Comparison of ENCODE assay signal across 2 cellular contexts in the genomic region with DNA sequence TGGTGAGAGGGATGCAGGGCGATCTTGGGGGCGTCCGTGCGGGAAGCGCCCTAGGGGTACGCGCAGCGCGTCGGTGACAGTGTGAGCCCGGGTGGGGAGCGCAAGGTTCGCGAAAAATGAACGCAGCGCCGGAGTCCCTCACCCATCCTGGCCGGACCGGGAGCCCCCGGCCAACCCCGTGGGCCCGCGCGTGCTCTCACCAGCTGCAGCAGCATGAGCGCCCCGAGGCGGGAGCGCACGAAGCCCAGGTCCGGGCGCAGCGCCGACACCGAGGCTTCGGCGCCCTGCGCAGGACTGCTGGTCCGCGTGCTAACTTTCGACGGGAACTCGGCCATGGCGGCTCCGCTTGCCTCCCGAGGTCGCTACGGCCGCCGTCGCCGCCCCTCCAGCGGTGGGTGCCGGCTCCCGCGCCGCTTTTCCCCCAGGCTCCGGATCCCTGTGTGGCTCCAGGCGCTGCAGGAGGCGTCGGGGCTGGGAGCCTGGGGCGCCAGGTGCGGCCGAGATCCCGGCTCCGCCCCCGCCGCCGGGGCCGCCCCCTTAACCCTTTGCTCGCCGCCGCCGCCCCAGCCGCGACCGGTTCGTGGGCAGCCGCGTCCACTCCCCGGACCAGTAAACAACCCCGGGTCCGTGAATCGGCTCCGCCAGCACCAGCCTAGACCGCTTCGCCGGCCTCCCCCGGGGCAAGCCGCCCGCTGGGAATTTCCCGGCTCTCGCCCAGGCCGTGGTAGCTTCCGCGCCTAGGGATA.
TF ChIP-seq lines count a peak whose summit lies in the region.

TSS of gene PLLP (minus strand) at position 467 of the 746 bp plus-strand sequence. CDS start at position 335, 132 bp downstream.

TF ChIP-seq in SK-N-SH, 30 proteins besides CTCF, POLR2A, EP300 and RAD21 (continued from another document):
- TF ChIP-seq, protein P1, sequence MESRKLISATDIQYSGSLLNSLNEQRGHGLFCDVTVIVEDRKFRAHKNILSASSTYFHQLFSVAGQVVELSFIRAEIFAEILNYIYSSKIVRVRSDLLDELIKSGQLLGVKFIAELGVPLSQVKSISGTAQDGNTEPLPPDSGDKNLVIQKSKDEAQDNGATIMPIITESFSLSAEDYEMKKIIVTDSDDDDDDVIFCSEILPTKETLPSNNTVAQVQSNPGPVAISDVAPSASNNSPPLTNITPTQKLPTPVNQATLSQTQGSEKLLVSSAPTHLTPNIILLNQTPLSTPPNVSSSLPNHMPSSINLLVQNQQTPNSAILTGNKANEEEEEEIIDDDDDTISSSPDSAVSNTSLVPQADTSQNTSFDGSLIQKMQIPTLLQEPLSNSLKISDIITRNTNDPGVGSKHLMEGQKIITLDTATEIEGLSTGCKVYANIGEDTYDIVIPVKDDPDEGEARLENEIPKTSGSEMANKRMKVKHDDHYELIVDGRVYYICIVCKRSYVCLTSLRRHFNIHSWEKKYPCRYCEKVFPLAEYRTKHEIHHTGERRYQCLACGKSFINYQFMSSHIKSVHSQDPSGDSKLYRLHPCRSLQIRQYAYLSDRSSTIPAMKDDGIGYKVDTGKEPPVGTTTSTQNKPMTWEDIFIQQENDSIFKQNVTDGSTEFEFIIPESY (IDR thresholded peaks at IDR 0.05; ENCODE audit: borderline replicate concordance, low read depth) = no peak
- TF ChIP-seq TEAD4 (IDR thresholded peaks at IDR 0.05; ENCODE audit: borderline replicate concordance, insufficient read depth) = no peak
- TF ChIP-seq, protein P2, sequence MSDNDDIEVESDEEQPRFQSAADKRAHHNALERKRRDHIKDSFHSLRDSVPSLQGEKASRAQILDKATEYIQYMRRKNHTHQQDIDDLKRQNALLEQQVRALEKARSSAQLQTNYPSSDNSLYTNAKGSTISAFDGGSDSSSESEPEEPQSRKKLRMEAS (IDR thresholded peaks at IDR 0.05; ENCODE audit: low read depth) = peak; percentile 83
- no peak for TF ChIP-seq NFIC (IDR thresholded peaks at IDR 0.05; ENCODE audit: borderline replicate concordance)

TF ChIP-seq in K562, 482 proteins besides CTCF, POLR2A, EP300 and RAD21 (continued from another document and continues in another):
- TF ChIP-seq ZNF511 (CRISPR knock-in tag; IDR thresholded peaks at IDR 0.05) = peak; percentile 94
- TF ChIP-seq ZNF3 (CRISPR knock-in tag; IDR thresholded peaks at IDR 0.05) = no peak
- no peak for TF ChIP-seq TFE3 (CRISPR knock-in tag; IDR thresholded peaks at IDR 0.05)
- TF ChIP-seq IRF2 (CRISPR knock-in tag; IDR thresholded peaks at IDR 0.05) = peak; percentile 93
- TF ChIP-seq ZNF639 (CRISPR knock-in tag; conservative IDR thresholded peaks at IDR 0.05 in 1 of 2, IDR thresholded peaks at IDR 0.05 in 1 of 2) = 0 out of 4 replicates have a peak, but pooled peaks of 1 of the 2 experiments have one; percentile 33
- peak; percentile 60; the same call in 1 of the 2 replicates for TF ChIP-seq GABPB1 (CRISPR knock-in tag; IDR thresholded peaks at IDR 0.05)
- no peak for TF ChIP-seq SP2 (IDR thresholded peaks at IDR 0.05; ENCODE audit: extremely low read depth, low read depth, low read length, poor library complexity, severe bottlenecking)
- 0 out of 2 replicates have a peak, but pooled peaks have one; percentile 31 for TF ChIP-seq ZNF121 (CRISPR knock-in tag; conservative IDR thresholded peaks at IDR 0.05)
- TF ChIP-seq, protein P3, sequence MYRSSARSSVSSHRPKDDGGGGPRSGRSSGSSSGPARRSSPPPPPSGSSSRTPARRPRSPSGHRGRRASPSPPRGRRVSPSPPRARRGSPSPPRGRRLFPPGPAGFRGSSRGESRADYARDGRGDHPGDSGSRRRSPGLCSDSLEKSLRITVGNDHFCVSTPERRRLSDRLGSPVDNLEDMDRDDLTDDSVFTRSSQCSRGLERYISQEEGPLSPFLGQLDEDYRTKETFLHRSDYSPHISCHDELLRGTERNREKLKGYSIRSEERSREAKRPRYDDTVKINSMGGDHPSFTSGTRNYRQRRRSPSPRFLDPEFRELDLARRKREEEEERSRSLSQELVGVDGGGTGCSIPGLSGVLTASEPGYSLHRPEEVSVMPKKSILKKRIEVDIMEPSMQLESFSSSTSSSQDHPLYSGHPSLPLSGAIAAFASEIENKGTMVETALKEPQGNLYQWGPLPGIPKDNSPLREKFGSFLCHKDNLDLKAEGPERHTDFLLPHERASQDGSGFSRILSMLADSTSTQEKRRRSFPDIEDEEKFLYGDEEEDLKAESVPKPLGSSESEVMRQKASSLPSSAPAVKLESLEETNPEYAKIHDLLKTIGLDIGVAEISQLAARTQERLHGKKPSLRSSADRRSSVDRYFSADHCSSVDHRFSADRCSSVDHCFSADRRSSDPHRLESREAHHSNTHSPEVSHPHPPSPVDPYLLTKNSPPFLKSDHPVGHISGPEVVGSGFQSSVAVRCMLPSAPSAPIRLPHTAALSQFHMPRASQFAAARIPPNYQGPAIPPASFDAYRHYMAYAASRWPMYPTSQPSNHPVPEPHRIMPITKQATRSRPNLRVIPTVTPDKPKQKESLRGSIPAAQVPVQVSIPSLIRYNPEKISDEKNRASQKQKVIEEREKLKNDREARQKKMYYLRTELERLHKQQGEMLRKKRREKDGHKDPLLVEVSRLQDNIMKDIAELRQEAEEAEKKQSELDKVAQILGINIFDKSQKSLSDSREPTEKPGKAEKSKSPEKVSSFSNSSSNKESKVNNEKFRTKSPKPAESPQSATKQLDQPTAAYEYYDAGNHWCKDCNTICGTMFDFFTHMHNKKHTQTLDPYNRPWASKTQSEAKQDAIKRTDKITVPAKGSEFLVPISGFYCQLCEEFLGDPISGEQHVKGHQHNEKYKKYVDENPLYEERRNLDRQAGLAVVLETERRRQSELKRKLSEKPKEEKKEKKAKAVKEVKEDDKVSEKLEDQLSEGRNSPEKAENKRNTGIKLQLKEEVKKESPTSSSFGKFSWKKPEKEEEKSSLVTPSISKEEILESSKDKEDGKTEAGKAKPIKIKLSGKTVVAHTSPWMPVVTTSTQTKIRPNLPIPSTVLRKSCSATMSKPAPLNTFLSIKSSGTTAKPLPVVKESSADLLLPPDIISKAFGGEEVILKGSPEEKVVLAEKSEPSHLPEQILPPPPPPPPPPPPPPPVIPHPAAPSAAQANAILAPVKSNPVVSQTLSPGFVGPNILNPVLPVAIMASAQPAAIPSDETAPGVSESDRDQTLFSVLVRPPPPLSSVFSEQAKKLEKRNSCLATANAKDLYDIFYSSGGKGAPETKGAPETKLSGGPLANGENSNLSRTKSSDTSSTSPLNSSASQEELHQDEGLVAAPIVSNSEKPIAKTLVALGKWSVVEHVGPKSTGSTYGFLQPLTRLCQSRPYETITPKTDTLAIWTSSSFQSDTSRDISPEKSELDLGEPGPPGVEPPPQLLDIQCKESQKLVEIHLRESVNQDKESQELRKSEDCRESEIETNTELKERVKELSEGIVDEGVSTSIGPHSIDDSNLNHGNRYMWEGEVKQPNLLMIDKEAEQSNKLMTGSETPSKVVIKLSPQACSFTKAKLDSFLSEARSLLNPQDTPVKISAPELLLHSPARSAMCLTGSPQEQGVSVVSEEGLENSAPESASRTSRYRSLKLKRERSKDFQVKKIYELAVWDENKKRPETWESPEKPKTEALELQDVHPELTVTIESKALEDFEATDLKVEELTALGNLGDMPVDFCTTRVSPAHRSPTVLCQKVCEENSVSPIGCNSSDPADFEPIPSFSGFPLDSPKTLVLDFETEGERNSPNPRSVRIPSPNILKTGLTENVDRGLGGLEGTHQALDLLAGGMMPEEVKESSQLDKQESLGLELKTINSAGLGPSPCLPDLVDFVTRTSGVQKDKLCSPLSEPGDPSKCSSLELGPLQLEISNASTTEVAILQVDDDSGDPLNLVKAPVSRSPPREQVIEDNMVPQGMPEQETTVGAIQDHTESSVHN (IDR thresholded peaks at IDR 0.05; ENCODE audit: borderline replicate concordance in 1 of 2, low read depth in 1 of 2) = no peak
- no peak for TF ChIP-seq ID3 (CRISPR knock-in tag; IDR thresholded peaks at IDR 0.05)
- peak; percentile 78; the same call in 1 of the 2 replicates for TF ChIP-seq ID3 (tag; IDR thresholded peaks at IDR 0.05)
- 0 out of 2 replicates have a peak, but pooled peaks have one; percentile 65 for TF ChIP-seq ZNF224 (CRISPR knock-in tag; IDR thresholded peaks at IDR 0.05)
- no peak for TF ChIP-seq SRSF3 (IDR thresholded peaks at IDR 0.05; ENCODE audit: insufficient read depth, low read length)
- TF ChIP-seq NRF1 (conservative IDR thresholded peaks at IDR 0.05 in 1 of 2, IDR thresholded peaks at IDR 0.05 in 1 of 2) = peak; percentile 85 to 87
- TF ChIP-seq ATF2 (CRISPR knock-in tag; IDR thresholded peaks at IDR 0.05) = peak; percentile 67; the same call in 1 of the 2 replicates
- TF ChIP-seq MTA3 (IDR thresholded peaks at IDR 0.05; ENCODE audit: borderline replicate concordance) = peak; percentile 66; the same call in 1 of the 2 replicates
- TF ChIP-seq SMARCA5 (IDR thresholded peaks at IDR 0.05) = no peak
- TF ChIP-seq BCL6 (CRISPR knock-in tag; IDR thresholded peaks at IDR 0.05) = no peak
- 0 out of 2 replicates have a peak, but pooled peaks have one; percentile 26 for TF ChIP-seq DMBX1 (CRISPR knock-in tag; IDR thresholded peaks at IDR 0.05; ENCODE audit: borderline replicate concordance)
- no peak for TF ChIP-seq ZBED1 (IDR thresholded peaks at IDR 0.05)
- no peak for TF ChIP-seq MED1 (CRISPR knock-in tag; IDR thresholded peaks at IDR 0.05; ENCODE audit: borderline replicate concordance)
- TF ChIP-seq GATAD2A (IDR thresholded peaks at IDR 0.05) = peak; percentile 72; the same call in 1 of the 2 replicates
- 0 out of 2 replicates have a peak, but pooled peaks have one; percentile 17 for TF ChIP-seq EGR1 (conservative IDR thresholded peaks at IDR 0.05)
- no peak for TF ChIP-seq TEAD4 (IDR thresholded peaks at IDR 0.05; ENCODE audit: low read length)
- TF ChIP-seq TEAD4 (CRISPR knock-in tag; IDR thresholded peaks at IDR 0.05; ENCODE audit: borderline replicate concordance) = peak; percentile 92
- TF ChIP-seq, protein P4, sequence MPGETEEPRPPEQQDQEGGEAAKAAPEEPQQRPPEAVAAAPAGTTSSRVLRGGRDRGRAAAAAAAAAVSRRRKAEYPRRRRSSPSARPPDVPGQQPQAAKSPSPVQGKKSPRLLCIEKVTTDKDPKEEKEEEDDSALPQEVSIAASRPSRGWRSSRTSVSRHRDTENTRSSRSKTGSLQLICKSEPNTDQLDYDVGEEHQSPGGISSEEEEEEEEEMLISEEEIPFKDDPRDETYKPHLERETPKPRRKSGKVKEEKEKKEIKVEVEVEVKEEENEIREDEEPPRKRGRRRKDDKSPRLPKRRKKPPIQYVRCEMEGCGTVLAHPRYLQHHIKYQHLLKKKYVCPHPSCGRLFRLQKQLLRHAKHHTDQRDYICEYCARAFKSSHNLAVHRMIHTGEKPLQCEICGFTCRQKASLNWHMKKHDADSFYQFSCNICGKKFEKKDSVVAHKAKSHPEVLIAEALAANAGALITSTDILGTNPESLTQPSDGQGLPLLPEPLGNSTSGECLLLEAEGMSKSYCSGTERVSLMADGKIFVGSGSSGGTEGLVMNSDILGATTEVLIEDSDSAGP (CRISPR knock-in tag; IDR thresholded peaks at IDR 0.05) = no peak
- TF ChIP-seq ZBTB49 (CRISPR knock-in tag; IDR thresholded peaks at IDR 0.05; ENCODE audit: borderline replicate concordance) = peak; percentile 86; the same call in 1 of the 2 replicates
- peak; percentile 33; the same call in 1 of the 2 replicates for TF ChIP-seq EP400 (IDR thresholded peaks at IDR 0.05)
